In genomic region chr2:39522518-39522877, GRCh38 we compare ENCODE assay signal across 14 cellular contexts.
"Had no signal": no experiment of that assay in that cellular context is flagged by ENCODE, and none has a peak within 500 bp of the region (broad histone marks: within the 10 kb centered on the region; RNA-seq: fewer than 3 reads in every experiment).

No MANE protein-coding gene starts in this region.

- H3K27ac Mint-ChIP-seq: activated CD8-positive, alpha-beta memory T cell treated with anti-CD3 and anti-CD28 coated beads, Interleukin-2, amount 10 ng/mL, durations not matched to agents 7 days and 5 days; activated naive CD4-positive, alpha-beta T cell treated with anti-CD3 and anti-CD28 coated beads for 36 hours; activated T-helper 2 cell treated with anti-CD3 and anti-CD28 coated beads, Interferon-gamma antibody, Interleukin-2, Interleukin-4, amounts not matched to agents 10 μg/mL and 5 μg/mL and 100 μg/mL, durations not matched to agents 14 hours and 24 hours and 36 hours; stimulated activated effector memory CD8-positive, alpha-beta T cell treated with anti-CD3 and anti-CD28 coated beads, Interleukin-12 subunit alpha, Interleukin-12 subunit beta, amount 100 ng/mL, for 72 hours; T-helper 17 cell had no signal

- H3K4me1 Mint-ChIP-seq: activated CD8-positive, alpha-beta memory T cell treated with anti-CD3 and anti-CD28 coated beads, Interleukin-2, amount 10 ng/mL, durations not matched to agents 7 days and 5 days; neural crest cell; stimulated activated effector memory CD8-positive, alpha-beta T cell treated with anti-CD3 and anti-CD28 coated beads, Interleukin-12 subunit alpha, Interleukin-12 subunit beta, amount 100 ng/mL, for 72 hours; T-helper 17 cell had no signal

- DNase-seq: activated CD4-positive, alpha-beta T cell treated with anti-CD3 and anti-CD28 coated beads, Interleukin-2, amount 50 U/mL, for 48 hours; activated CD8-positive, alpha-beta memory T cell treated with anti-CD3 and anti-CD28 coated beads, Interleukin-2, amount 10 ng/mL, durations not matched to agents 7 days and 5 days; activated naive CD4-positive, alpha-beta T cell treated with anti-CD3 and anti-CD28 coated beads for 36 hours; activated T-cell treated with anti-CD3 and anti-CD28 coated beads, Interleukin-2, amount 50 U/mL, for 1 hour; foreskin melanocyte; head of caudate nucleus; kidney glomerular epithelial cell; ovary; T-helper 17 cell; uterus; WERI-Rb-1 had no signal

- H3K4me3 ChIP-seq: ovary, uterus had no signal

- H3K27ac ChIP-seq: ovary, uterus, WERI-Rb-1 had no signal

- H3K9me3 ChIP-seq: ovary, uterus had no signal

- ATAC-seq: activated CD8-positive, alpha-beta memory T cell treated with anti-CD3 and anti-CD28 coated beads, Interleukin-2, amount 10 ng/mL, durations not matched to agents 7 days and 5 days; stimulated activated effector memory CD8-positive, alpha-beta T cell treated with anti-CD3 and anti-CD28 coated beads, Interleukin-12 subunit alpha, Interleukin-12 subunit beta, amount 100 ng/mL, for 72 hours; T-helper 17 cell had no signal

- H3K4me3 Mint-ChIP-seq: activated CD8-positive, alpha-beta memory T cell treated with anti-CD3 and anti-CD28 coated beads, Interleukin-2, amount 10 ng/mL, durations not matched to agents 7 days and 5 days; activated naive CD4-positive, alpha-beta T cell treated with anti-CD3 and anti-CD28 coated beads for 36 hours; neural crest cell; stimulated activated effector memory CD8-positive, alpha-beta T cell treated with anti-CD3 and anti-CD28 coated beads, Interleukin-12 subunit alpha, Interleukin-12 subunit beta, amount 100 ng/mL, for 72 hours; T-helper 17 cell had no signal

- H3K36me3 Mint-ChIP-seq: stimulated activated effector memory CD8-positive, alpha-beta T cell treated with anti-CD3 and anti-CD28 coated beads, Interleukin-12 subunit alpha, Interleukin-12 subunit beta, amount 100 ng/mL, for 72 hours had no signal

- H3K36me3 ChIP-seq: ovary, uterus, WERI-Rb-1 had no signal

- H3K27me3 ChIP-seq: ovary, uterus had no signal
